Comparison of ENCODE assay signal across 1 cellular context in the genomic region with DNA sequence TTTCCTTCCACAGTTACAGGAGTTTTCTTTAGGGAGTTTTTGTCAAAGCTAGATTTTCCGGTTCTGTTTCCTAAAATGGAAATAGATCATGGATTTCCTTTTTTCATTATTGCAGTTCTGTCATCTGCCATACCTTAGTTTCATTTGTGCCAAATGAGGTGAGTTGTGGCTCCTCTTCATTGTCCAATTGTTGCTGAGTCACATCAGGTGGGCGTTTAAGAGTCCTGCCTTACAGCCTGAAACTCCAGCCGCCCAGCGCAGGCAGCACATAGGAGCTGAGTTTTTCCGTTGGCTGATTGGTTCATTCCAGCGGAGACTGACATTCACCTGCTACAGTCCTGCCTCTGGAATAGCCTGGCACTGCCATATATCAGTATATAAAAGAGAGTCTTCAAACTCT.
TF ChIP-seq lines count a peak whose summit lies in the region.

No MANE protein-coding gene starts in this region.

TF ChIP-seq in H1, 55 proteins besides CTCF, POLR2A, EP300 and RAD21:
- TF ChIP-seq RNF2 (IDR thresholded peaks at IDR 0.05; ENCODE audit: borderline replicate concordance, low read depth, low read length, missing control alignments, poor library complexity, severe bottlenecking): no peak
- no peak for TF ChIP-seq HDAC2 (IDR thresholded peaks at IDR 0.05; ENCODE audit: borderline replicate concordance in 1 of 2, low read depth in 2 of 2, low read length in 2 of 2)
- TF ChIP-seq PHF8 (conservative IDR thresholded peaks at IDR 0.05; ENCODE audit: low read depth, low read length): no peak
- no peak for TF ChIP-seq TCF12 (IDR thresholded peaks at IDR 0.05; ENCODE audit: low read depth, low read length)
- TF ChIP-seq BACH1 (IDR thresholded peaks at IDR 0.05; ENCODE audit: low read length): peak; percentile 78
- TF ChIP-seq CBX8 (IDR thresholded peaks at IDR 0.05; ENCODE audit: borderline replicate concordance, low read depth, low read length): no peak
- no peak for TF ChIP-seq SIRT6 (IDR thresholded peaks at IDR 0.05; ENCODE audit: low read length)
- TF ChIP-seq MAFK (IDR thresholded peaks at IDR 0.05; ENCODE audit: low read depth, low read length): peak; percentile 55
- no peak for TF ChIP-seq GABPA (IDR thresholded peaks at IDR 0.05; ENCODE audit: borderline replicate concordance, insufficient read depth, low read length)
- TF ChIP-seq FOSL1 (IDR thresholded peaks at IDR 0.05; ENCODE audit: insufficient read depth, low read depth, low read length): no peak
- TF ChIP-seq SIX5 (IDR thresholded peaks at IDR 0.05; ENCODE audit: low read depth, low read length): no peak
- TF ChIP-seq CHD1 (IDR thresholded peaks at IDR 0.05; ENCODE audit: low read depth, low read length): no peak
- no peak for TF ChIP-seq RXRA (IDR thresholded peaks at IDR 0.05; ENCODE audit: insufficient read depth, low read depth, low read length)
